In the genomic region with DNA sequence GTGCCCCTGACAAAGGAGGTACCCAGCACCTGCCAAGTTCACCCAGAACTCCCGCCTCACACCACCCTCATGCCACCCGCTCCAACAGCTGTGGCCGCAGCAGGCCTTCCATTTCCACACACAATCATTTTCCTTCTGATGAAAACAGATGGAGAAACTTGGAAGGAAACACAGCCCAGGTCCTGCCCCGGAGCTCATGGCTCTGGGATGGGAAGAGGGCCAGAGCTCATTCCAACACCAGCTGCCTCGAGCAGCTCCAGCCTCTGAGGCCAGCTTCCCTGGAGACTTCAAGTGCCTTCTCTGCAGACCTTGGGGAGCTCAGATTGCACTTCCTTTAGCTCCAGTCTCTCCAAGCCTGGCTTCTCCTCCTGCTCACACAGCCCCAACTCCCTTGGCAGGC, we compare ENCODE assay signal across 15 cellular contexts. TPM values are rescaled to one million over a fixed set of nuclear protein-coding genes. Genes with fewer than 3 reads are reported as not detected.
A peak's percentile ranks its signal among the peaks of the same experiment; 100 is the strongest.
DNase-seq lines count a peak whose midpoint lies in the region; ATAC-seq and TF ChIP-seq lines count a peak whose summit lies in the region.
"Had no signal": no experiment of that assay in that cellular context is flagged by ENCODE, and none has a peak within 500 bp of the region (broad histone marks: within the 10 kb centered on the region; RNA-seq: fewer than 3 reads in every experiment).

No MANE protein-coding gene starts in this region.

- H3K4me1 ChIP-seq in ascending aorta (peaks cover 6 to 7% of the 10 kb centered on the region in 2 donors), left lung (no peaks in the 10 kb centered on the region), thoracic aorta (ENCODE audit: control insufficient read depth in 1 of 2, low read depth in 2 of 2) (peaks cover 9 to 27% of the 10 kb centered on the region in 2 donors)
- H3K4me1 ChIP-seq: right lobe of liver had no signal

- TF ChIP-seq CTCF in ascending aorta (IDR thresholded peaks at IDR 0.05) (no peak), left lung (IDR thresholded peaks at IDR 0.05) (no peak), thoracic aorta (IDR thresholded peaks at IDR 0.05) (no peak)

- no peaks in the 10 kb centered on the region for H3K36me3 ChIP-seq in MG63
- H3K36me3 ChIP-seq in ascending aorta, result no peaks in the 10 kb centered on the region
- H3K36me3 ChIP-seq in left lung, result no peaks in the 10 kb centered on the region
- H3K36me3 ChIP-seq in thoracic aorta, result no peaks in the 10 kb centered on the region
- H3K36me3 ChIP-seq: right lobe of liver had no signal

- no peak overlapping the region for H3K27ac Mint-ChIP-seq in activated T-helper 1 cell treated with anti-CD3 and anti-CD28 coated beads, Interleukin-12 subunit alpha, Interleukin-12 subunit beta, Interleukin-2, Interleukin-4 antibody, amounts not matched to agents 30 ng/mL and 10 ng/mL and 1 ng/mL, durations not matched to agents 14 hours and 24 hours and 36 hours
- H3K27ac Mint-ChIP-seq: activated CD4-positive, alpha-beta T cell treated with anti-CD3 and anti-CD28 coated beads for 36 hours; activated T-cell treated with anti-CD3 and anti-CD28 coated beads, Interleukin-2, amount 50 U/mL, for 72 hours; mesothelial cell of epicardium had no signal

- H3K9me3 ChIP-seq in MG63 (no peaks in the 10 kb centered on the region), ascending aorta (no peaks in the 10 kb centered on the region), left lung (no peaks in the 10 kb centered on the region), thoracic aorta (no peaks in the 10 kb centered on the region)
- H3K9me3 ChIP-seq: right lobe of liver had no signal

- H3K4me3 ChIP-seq in MG63 (no peak overlapping the region), ascending aorta (no peak overlapping the region), left lung (no peak overlapping the region), thoracic aorta (peak overlapping the region; percentile 2)
- H3K4me3 ChIP-seq: GM12878, right lobe of liver had no signal

- no peaks in the 10 kb centered on the region for H3K27me3 ChIP-seq in MG63
- H3K27me3 ChIP-seq in ascending aorta, result no peaks in the 10 kb centered on the region
- peaks cover 0 to 8% of the 10 kb centered on the region in 2 donors for H3K27me3 ChIP-seq in left lung
- no peaks in the 10 kb centered on the region for H3K27me3 ChIP-seq in thoracic aorta (replicated peaks; ENCODE audit: insufficient read depth)
- H3K27me3 ChIP-seq: right lobe of liver had no signal

- no peak overlapping the region for H3K4me3 Mint-ChIP-seq in activated T-helper 1 cell treated with anti-CD3 and anti-CD28 coated beads, Interleukin-12 subunit alpha, Interleukin-12 subunit beta, Interleukin-2, Interleukin-4 antibody, amounts not matched to agents 30 ng/mL and 10 ng/mL and 1 ng/mL, durations not matched to agents 14 hours and 24 hours and 36 hours
- H3K4me3 Mint-ChIP-seq: activated CD4-positive, alpha-beta T cell treated with anti-CD3 and anti-CD28 coated beads for 36 hours; activated T-cell treated with anti-CD3 and anti-CD28 coated beads, Interleukin-2, amount 50 U/mL, for 72 hours; mesothelial cell of epicardium had no signal

- peak overlapping the region; percentile 59 to 68 for H3K27ac ChIP-seq in ascending aorta
- no peak overlapping the region for H3K27ac ChIP-seq in left lung
- peak overlapping the region; percentile 35 to 45 for H3K27ac ChIP-seq in thoracic aorta
- H3K27ac ChIP-seq: HL-60, right lobe of liver had no signal

- H3K27me3 Mint-ChIP-seq in activated T-helper 1 cell treated with anti-CD3 and anti-CD28 coated beads, Interleukin-12 subunit alpha, Interleukin-12 subunit beta, Interleukin-2, Interleukin-4 antibody, amounts not matched to agents 30 ng/mL and 10 ng/mL and 1 ng/mL, durations not matched to agents 14 hours and 24 hours and 36 hours (ENCODE audit: insufficient read depth), result no peaks in the 10 kb centered on the region

- H3K9me3 Mint-ChIP-seq in activated T-helper 1 cell treated with anti-CD3 and anti-CD28 coated beads, Interleukin-12 subunit alpha, Interleukin-12 subunit beta, Interleukin-2, Interleukin-4 antibody, amounts not matched to agents 30 ng/mL and 10 ng/mL and 1 ng/mL, durations not matched to agents 14 hours and 24 hours and 36 hours, result peaks cover 11% of the 10 kb centered on the region

- intact Hi-C loops in ascending aorta (cut with DNase I), result no loop called here
- intact Hi-C loops in left lung (cut with DNase I), result no loop called here
- intact Hi-C loops in activated T-helper 1 cell treated with anti-CD3 and anti-CD28 coated beads, Interleukin-12 subunit alpha, Interleukin-12 subunit beta, Interleukin-2, Interleukin-4 antibody, amounts not matched to agents 30 ng/mL and 10 ng/mL and 1 ng/mL, durations not matched to agents 14 hours and 24 hours and 36 hours (cut with micrococcal nuclease), result no loop called here

- ATAC-seq in left lung, result peak; percentile 49
- ATAC-seq in thoracic aorta (ENCODE audit: insufficient number of reproducible peaks, low FRiP score, low read depth), result no peak
- ATAC-seq: activated CD4-positive, alpha-beta T cell treated with anti-CD3 and anti-CD28 coated beads for 36 hours; activated T-cell treated with anti-CD3 and anti-CD28 coated beads, Interleukin-2, amount 50 U/mL, for 72 hours; GM12878 had no signal

- H3K36me3 Mint-ChIP-seq in activated T-helper 1 cell treated with anti-CD3 and anti-CD28 coated beads, Interleukin-12 subunit alpha, Interleukin-12 subunit beta, Interleukin-2, Interleukin-4 antibody, amounts not matched to agents 30 ng/mL and 10 ng/mL and 1 ng/mL, durations not matched to agents 14 hours and 24 hours and 36 hours (ENCODE audit: low read depth), result no peaks in the 10 kb centered on the region
- H3K36me3 Mint-ChIP-seq: mesothelial cell of epicardium had no signal

- no peaks in the 10 kb centered on the region for H3K4me1 Mint-ChIP-seq in activated T-helper 1 cell treated with anti-CD3 and anti-CD28 coated beads, Interleukin-12 subunit alpha, Interleukin-12 subunit beta, Interleukin-2, Interleukin-4 antibody, amounts not matched to agents 30 ng/mL and 10 ng/mL and 1 ng/mL, durations not matched to agents 14 hours and 24 hours and 36 hours (ENCODE audit: low read depth)
- H3K4me1 Mint-ChIP-seq: activated CD4-positive, alpha-beta T cell treated with anti-CD3 and anti-CD28 coated beads for 36 hours; mesothelial cell of epicardium had no signal

- DNase-seq in MG63, result peak; percentile 81
- peak in 1 of 2 donors; percentile 64 for DNase-seq in ascending aorta (ENCODE audit: low spot score in 2 of 2)
- DNase-seq in left lung, result no peak
- DNase-seq in thoracic aorta (ENCODE audit: low spot score), result no peak
- no peak for DNase-seq in activated T-helper 1 cell treated with anti-CD3 and anti-CD28 coated beads, Interleukin-12 subunit alpha, Interleukin-12 subunit beta, Interleukin-2, Interleukin-4 antibody, amounts not matched to agents 30 ng/mL and 10 ng/mL and 1 ng/mL, durations not matched to agents 14 hours and 24 hours and 36 hours (ENCODE audit: low spot score)
- no peak for DNase-seq in LoVo (ENCODE audit: low spot score)
- DNase-seq in NCI-H345 (lab: John Stamatoyannopoulos, UW), result no peak
- DNase-seq: activated CD4-positive, alpha-beta T cell treated with anti-CD3 and anti-CD28 coated beads for 36 hours; activated T-cell treated with anti-CD3 and anti-CD28 coated beads, Interleukin-2, amount 50 U/mL, for 72 hours; Calu3; NCI-H82; right lobe of liver had no signal

RNA-seq across cellular contexts. Expression of a gene that starts 55.1 kb away (rescaled TPM):
- 1.3 and 1.5 TPM in 2 replicates for total RNA-seq in MG63 (2014; rRNA removed; shearing (Covaris generic); ENCODE audit: low replicate concordance)
- total RNA-seq in ascending aorta (45.3 TPM), left lung (10 to 100 TPM; 19.0 to 31.2 TPM), thoracic aorta (10 to 100 TPM; 56.6 to 73.8 TPM)
- total RNA-seq in activated T-helper 1 cell treated with anti-CD3 and anti-CD28 coated beads, Interleukin-12 subunit alpha, Interleukin-12 subunit beta, Interleukin-2, Interleukin-4 antibody, amounts not matched to agents 30 ng/mL and 10 ng/mL and 1 ng/mL, durations not matched to agents 14 hours and 24 hours and 36 hours, result not detected in 2 replicates
- total RNA-seq: activated CD4-positive, alpha-beta T cell treated with anti-CD3 and anti-CD28 coated beads for 36 hours; activated T-cell treated with anti-CD3 and anti-CD28 coated beads, Interleukin-2, amount 50 U/mL, for 72 hours; Calu3 had no signal

Comparison
In these comparisons a context has a peak if more than half of its experiments do, and no peak if none do; other contexts are left out.
1. H3K27ac ChIP-seq: peak in ascending aorta (2 of 2) and thoracic aorta (2 of 2); none in left lung (0 of 2).